ENCODE assay signal across 9 cellular contexts in genomic region chr17:36182176-36183000, GRCh38. TPM values are rescaled to one million over a fixed set of nuclear protein-coding genes. Genes with fewer than 3 reads are reported as not detected.
A peak's percentile ranks its signal among the peaks of the same experiment; 100 is the strongest.
DNase-seq lines count a peak whose midpoint lies in the region; ATAC-seq, FAIRE-seq and TF ChIP-seq lines count a peak whose summit lies in the region.
"Had no signal": no experiment of that assay in that cellular context is flagged by ENCODE, and none has a peak within 500 bp of the region (broad histone marks: within the 10 kb centered on the region; RNA-seq: fewer than 3 reads in every experiment).

No MANE protein-coding gene starts in this region.

- H3T11ph ChIP-seq in H9 (ENCODE audit: low read length) = no peak overlapping the region

- FAIRE-seq in K562 (lab: Jason Lieb, UNC) (no peak), kidney (lab: Jason Lieb, UNC) (no peak), small intestine (lab: Jason Lieb, UNC) (no peak)

- TF ChIP-seq CTCF in H9 (conservative IDR thresholded peaks at IDR 0.05) (no peak), K562 (IDR thresholded peaks at IDR 0.05 in 2 of 3, conservative IDR thresholded peaks at IDR 0.05 in 1 of 3; ENCODE audit: insufficient read depth in 2 of 3, low read depth in 1 of 3, low read length in 3 of 3) (no peak), kidney (IDR thresholded peaks at IDR 0.05; ENCODE audit: borderline replicate concordance, extremely low read depth, insufficient read depth) (no peak)

- no peak overlapping the region for H4K5ac ChIP-seq in H9 (ENCODE audit: insufficient read length, low read depth, low read length)

- no TSS peak for BruUV-seq in K562 (replicated peaks; lab: Mats Ljungman, UMichigan)

- H2AFZ ChIP-seq in H9 (ENCODE audit: low read length) (no peak overlapping the region), K562 (ENCODE audit: low read depth, low read length) (no peak overlapping the region)

- H3K27ac ChIP-seq in H9 (ENCODE audit: insufficient read length, low read depth, low read length) (no peak overlapping the region), K562 (ENCODE audit: extremely low read depth, low read depth, low read length) (no peak overlapping the region), kidney (ENCODE audit: low read depth in 2 of 2, low read length in 2 of 2) (no peak overlapping the region), small intestine (ENCODE audit: low read depth in 1 of 2, low read length in 1 of 2) (peak overlapping the region in 1 of 2 donors; percentile 74)

- no peak for TF ChIP-seq RAD21 in K562 (CRISPR knock-in tag; conservative IDR thresholded peaks at IDR 0.05 in 1 of 2, IDR thresholded peaks at IDR 0.05 in 1 of 2)

- no peak overlapping the region for H2BK12ac ChIP-seq in H9 (ENCODE audit: insufficient read length, low read depth, low read length)

- H3K18ac ChIP-seq in H9 (ENCODE audit: insufficient read length, low read depth, low read length) = peak overlapping the region; percentile 19

- H3K27ac Mint-ChIP-seq in H9 = peak overlapping the region in 1 of 3 experiments; percentile 63; a peak in 1 of 7 replicates

- no peak overlapping the region for H3K4ac ChIP-seq in H9 (ENCODE audit: low read depth, low read length)

- no peak for TF ChIP-seq EP300 in K562 (IDR thresholded peaks at IDR 0.05; ENCODE audit: low read length)

- H3K56ac ChIP-seq in H9 (ENCODE audit: insufficient read length, low read depth, low read length) = no peak overlapping the region

- no peak overlapping the region for H2AK5ac ChIP-seq in H9 (ENCODE audit: insufficient read length, low read length)

- H2BK15ac ChIP-seq in H9 (ENCODE audit: low read depth, low read length) = no peak overlapping the region

- H3K23me2 ChIP-seq in H9 (ENCODE audit: insufficient read length, low read depth, low read length, poor library complexity, severe bottlenecking) = peaks cover 15% of the 10 kb centered on the region

- H3K9me1 ChIP-seq in K562 (ENCODE audit: control insufficient read depth, insufficient read depth, low read length) = no peaks in the 10 kb centered on the region

- no peaks in the 10 kb centered on the region for H3K9me3 ChIP-seq in H9 (ENCODE audit: control insufficient read depth, low read depth, low read length)
- no peaks in the 10 kb centered on the region for H3K9me3 ChIP-seq in K562 (replicated peaks; ENCODE audit: control insufficient read depth, insufficient read depth, low read depth, low read length)
- H3K9me3 ChIP-seq in kidney (ENCODE audit: control insufficient read depth in 1 of 2, low read length in 2 of 2) = no peaks in the 10 kb centered on the region
- H3K9me3 ChIP-seq in small intestine (ENCODE audit: control insufficient read depth, low read depth) = no peaks in the 10 kb centered on the region

- peak; percentile 87 for DNase-seq in H9
- no peak for DNase-seq in K562 (ENCODE audit: extremely low read depth in 1 of 4, low spot score in 3 of 4)
- DNase-seq in kidney = peak; percentile 88
- DNase-seq in small intestine = no peak
- DNase-seq in NCI-H446 treated with DMSO at 0.1 percent for 48 hours (lab: John Stamatoyannopoulos, UW) = no peak
- DNase-seq in NCI-H510A treated with DMSO at 0.1 percent for 48 hours (lab: John Stamatoyannopoulos, UW) = no peak
- DNase-seq in activated CD4-positive, alpha-beta T cell treated with anti-CD3 and anti-CD28 coated beads for 4 hours = no peak
- DNase-seq: effector memory CD4-positive, alpha-beta T cell had no signal

- H3K4me1 Mint-ChIP-seq in H9 = peaks cover 4 to 9% of the 10 kb centered on the region in 2 experiments

- CTCF ChIA-PET in K562 (lab: Yijun Ruan, JAX; ENCODE audit: low intra/inter-chr PET ratio) = no interaction called here

- peak overlapping the region; percentile 72 to 84 for H3K4me3 Mint-ChIP-seq in H9

- ATAC-seq in K562 = no peak; the same call in 2 of the 3 replicates
- ATAC-seq in GM21367 (IDR thresholded peaks at IDR 0.05; ENCODE audit: unreplicated experiment) = no peak

- H3K79me2 ChIP-seq in H9 (ENCODE audit: insufficient read depth, low read length) (no peaks in the 10 kb centered on the region), K562 (ENCODE audit: control insufficient read depth, insufficient read depth, low read length) (no peaks in the 10 kb centered on the region)

- H3K4me3 ChIP-seq in K562 (no peak overlapping the region), kidney (ENCODE audit: low read length in 2 of 2) (no peak overlapping the region), small intestine (ENCODE audit: low read depth in 1 of 2, low read length in 2 of 2) (peak overlapping the region; percentile 56 to 66)

- H3K27me3 Mint-ChIP-seq in H9 (ENCODE audit: low read depth) = peaks cover 42% of the 10 kb centered on the region

- intact Hi-C loops in K562 (cut with micrococcal nuclease) = no loop called here
- intact Hi-C loops in kidney (cut with DNase I) = no loop called here

- in situ Hi-C loops in K562 (cut with MboI) = no loop called here

- WGBS in H9 (ENCODE audit: extremely low coverage, insufficient read length, low lambda C conversion rate) = no CpG with 5 or more reads among the region's 48 CpGs
- 17% methylated on average over 42 of the region's 48 CpGs for WGBS in K562 (ENCODE audit: insufficient coverage, low coverage, missing lambda C conversion rate)
- WGBS in small intestine, 3 donors = 30 to 35% (median 32%) methylated on average over 43 to 48 of the region's 48 CpGs

- no peak overlapping the region for H3K23ac ChIP-seq in H9 (ENCODE audit: insufficient read length, low read depth, low read length)

- no peak overlapping the region for H2BK20ac ChIP-seq in H9 (ENCODE audit: low read depth, low read length, poor library complexity, severe bottlenecking)

- no peak for TF ChIP-seq POLR2A in K562 (conservative IDR thresholded peaks at IDR 0.05)

- H3K36me3 Mint-ChIP-seq in H9 (ENCODE audit: insufficient read depth in 1 of 3, low read depth in 3 of 3) = peaks cover 0 to 3% (median 0%) of the 10 kb centered on the region in 3 experiments; a peak in 2 of 7 replicates

- no peak overlapping the region for H4K91ac ChIP-seq in H9 (ENCODE audit: insufficient read length, low read depth, low read length)

- no peaks in the 10 kb centered on the region; the same call in 1 of the 2 replicates for H3K4me1 ChIP-seq in H9 (ENCODE audit: insufficient read depth, low read length)
- peaks cover 0 to 14% of the 10 kb centered on the region in 2 experiments; a peak in 2 of 5 replicates for H3K4me1 ChIP-seq in K562 (replicated peaks in 1 of 2; ENCODE audit: control insufficient read depth in 2 of 2, insufficient read depth in 2 of 2, low read length in 2 of 2)
- peaks cover 0 to 4% of the 10 kb centered on the region in 2 donors for H3K4me1 ChIP-seq in kidney (ENCODE audit: control insufficient read depth in 1 of 2, insufficient read depth in 1 of 2, low read depth in 1 of 2, low read length in 2 of 2)
- H3K4me1 ChIP-seq in small intestine (ENCODE audit: control insufficient read depth in 2 of 2, insufficient read depth in 1 of 2, low read depth in 1 of 2, low read length in 1 of 2) = no peaks in the 10 kb centered on the region

- H3K9ac ChIP-seq in H9 (ENCODE audit: extremely low read depth, insufficient read length, low read length) = no peak overlapping the region
- no peak overlapping the region; a peak in 1 of 4 replicates for H3K9ac ChIP-seq in K562 (ENCODE audit: insufficient read depth in 1 of 2, low read depth in 2 of 2, low read length in 2 of 2)
- no peak overlapping the region for H3K9ac ChIP-seq in kidney (ENCODE audit: low read length in 2 of 2)

- H3K27me3 ChIP-seq in H9 (ENCODE audit: insufficient read depth, low read length) (peaks cover 9% of the 10 kb centered on the region; the same call in 1 of the 2 replicates), K562 (ENCODE audit: control insufficient read depth in 2 of 2, insufficient read depth in 2 of 2, low read length in 2 of 2) (peaks cover 7 to 35% of the 10 kb centered on the region in 2 experiments; a peak in 4 of 5 replicates), small intestine (ENCODE audit: control insufficient read depth in 2 of 2, insufficient read depth in 2 of 2, low read length in 2 of 2) (no peaks in the 10 kb centered on the region)

- H4K8ac ChIP-seq in H9 (replicated peaks; ENCODE audit: insufficient read length, low read depth, low read length) = no peak overlapping the region

- no peaks in the 10 kb centered on the region for H3K79me1 ChIP-seq in H9 (ENCODE audit: insufficient read depth, low read depth, low read length, poor library complexity, severe bottlenecking)

- H2BK5ac ChIP-seq in H9 (ENCODE audit: insufficient read length, low read length) = no peak overlapping the region

- H4K20me1 ChIP-seq in H9 (ENCODE audit: control insufficient read depth, insufficient read depth, insufficient read length) = no peaks in the 10 kb centered on the region
- H4K20me1 ChIP-seq in K562 (replicated peaks; ENCODE audit: control insufficient read depth, insufficient read depth, low read length) = peaks cover 7% of the 10 kb centered on the region; the same call in 1 of the 2 replicates

- H3K14ac ChIP-seq in H9 (ENCODE audit: insufficient read depth, low read length) = peak overlapping the region; percentile 0

- H3K4me2 ChIP-seq in H9 (ENCODE audit: insufficient read depth, insufficient read length, low read length) = peak overlapping the region; percentile 49
- no peak overlapping the region for H3K4me2 ChIP-seq in K562 (ENCODE audit: insufficient read depth, low read length)

- H3K36me3 ChIP-seq in K562 (ENCODE audit: control insufficient read depth, insufficient read depth, low read length) (no peaks in the 10 kb centered on the region), kidney (ENCODE audit: control insufficient read depth in 1 of 2, insufficient read depth in 2 of 2, low read length in 2 of 2) (no peaks in the 10 kb centered on the region), small intestine (ENCODE audit: control insufficient read depth in 2 of 2, insufficient read depth in 2 of 2, low read length in 2 of 2) (no peaks in the 10 kb centered on the region)

- no peak overlapping the region for H2BK120ac ChIP-seq in H9 (ENCODE audit: low read depth, low read length, poor library complexity, severe bottlenecking)

- H3K9me3 Mint-ChIP-seq in H9 = no peaks in the 10 kb centered on the region

- POLR2A ChIA-PET in K562 (lab: Yijun Ruan, JAX) = no interaction called here

RNA-seq across cellular contexts. Expression of gene TBC1D3B, which starts 6.0 kb away (rescaled TPM):
- total RNA-seq in H9 (2021) (5.5 and 8.8 TPM in 2 replicates), K562 (2014; rRNA removed) (not detected in 2 replicates), K562 (2014; rRNA removed; fragmentation: Illumina TruSeq; extraction: Trizol) (not detected in 2 replicates), K562 (2015; rRNA removed; fragmentation: Illumina TruSeq; extraction: Trizol) (0.29 and 0.83 TPM in 2 replicates), K562 (2021) (0.51 and 0.60 TPM in 2 replicates), kidney (7.7 TPM)
- 2.6 and 3.3 TPM in 2 replicates for total RNA-seq in K562 (2011; cell fraction: chromatin; rRNA removed; ENCODE audit: low replicate concordance)
- total RNA-seq in K562 (2011; cell fraction: nucleolus; rRNA removed) = 2.8 TPM in 1 of 2 replicates, not detected in the other
- 1.2 TPM in 1 of 2 replicates, not detected in the other for total RNA-seq in K562 (2011; cell fraction: nucleoplasm; rRNA removed)
- polyA plus RNA-seq in K562 (2011; rRNA removed) (not detected in 2 replicates), K562 (2014; fragmentation: Illumina TruSeq; extraction: Trizol) (not detected in 2 replicates), K562 (2014; fragmentation: Nextera tagmentation; extraction: Ambion mirVana) (not detected), K562 (2014; rRNA removed) (not detected in 2 replicates), kidney (ENCODE audit: insufficient read depth, low read depth, low replicate concordance) (1.3 TPM), small intestine (1 to 10 TPM; 1.8 to 6.5 (median 3.1) TPM)
- not detected in 2 replicates for polyA plus RNA-seq in K562 (2011; cell fraction: cytosol; rRNA removed)
- polyA plus RNA-seq in K562 (2011; cell fraction: nucleus; rRNA removed) = 1.2 and 2.8 TPM in 2 replicates
- 0.33 and 1.3 TPM in 2 replicates for polyA plus RNA-seq in K562 (2012)
- polyA minus RNA-seq in K562 (2011; rRNA and poly(A)+ RNA removed) = not detected in 2 replicates
- not detected in 2 replicates for polyA minus RNA-seq in K562 (2011; cell fraction: cytosol; rRNA and poly(A)+ RNA removed)
- not detected in 2 replicates for polyA minus RNA-seq in K562 (2011; cell fraction: nucleus; rRNA and poly(A)+ RNA removed)

RNA-seq across cellular contexts. Expression of gene CCL3L1, which starts 14.2 kb away (rescaled TPM):
- total RNA-seq in H9 (2021) (0.29 TPM in 1 of 2 replicates, not detected in the other), K562 (2014; rRNA removed) (not detected in 2 replicates), K562 (2014; rRNA removed; fragmentation: Illumina TruSeq; extraction: Trizol) (not detected in 2 replicates), K562 (2015; rRNA removed; fragmentation: Illumina TruSeq; extraction: Trizol) (0.18 TPM in 1 of 2 replicates, not detected in the other), K562 (2021) (0.25 and 0.31 TPM in 2 replicates), kidney (0.38 TPM)
- not detected in 2 replicates for total RNA-seq in K562 (2011; cell fraction: chromatin; rRNA removed; ENCODE audit: low replicate concordance)
- total RNA-seq in K562 (2011; cell fraction: nucleolus; rRNA removed) = not detected in 2 replicates
- not detected in 2 replicates for total RNA-seq in K562 (2011; cell fraction: nucleoplasm; rRNA removed)
- polyA plus RNA-seq in K562 (2011; rRNA removed) (not detected in 2 replicates), K562 (2014; fragmentation: Illumina TruSeq; extraction: Trizol) (not detected in 2 replicates), K562 (2014; fragmentation: Nextera tagmentation; extraction: Ambion mirVana) (under 1 TPM in 1 of 2 experiments, not detected in 1; 0.10 TPM), K562 (2014; rRNA removed) (not detected in 2 replicates), kidney (ENCODE audit: insufficient read depth, low read depth, low replicate concordance) (1.2 TPM), small intestine (1 to 10 TPM in 1 of 3 donors, under 1 TPM in 1, not detected in 1; 0.15 to 1.9 TPM)
- polyA plus RNA-seq in K562 (2011; cell fraction: cytosol; rRNA removed) = not detected in 2 replicates
- polyA plus RNA-seq in K562 (2011; cell fraction: nucleus; rRNA removed) = not detected in 2 replicates
- polyA plus RNA-seq in K562 (2012) = 0.23 and 0.30 TPM in 2 replicates
- polyA minus RNA-seq in K562 (2011; rRNA and poly(A)+ RNA removed) = not detected in 2 replicates
- not detected in 2 replicates for polyA minus RNA-seq in K562 (2011; cell fraction: cytosol; rRNA and poly(A)+ RNA removed)
- polyA minus RNA-seq in K562 (2011; cell fraction: nucleus; rRNA and poly(A)+ RNA removed) = not detected in 2 replicates

RNA-seq across cellular contexts. Expression of gene CCL4L2, which starts 28.5 kb away (rescaled TPM):
- total RNA-seq in H9 (2021) = not detected in 2 replicates
- total RNA-seq in K562 (2011; cell fraction: chromatin; rRNA removed; ENCODE audit: low replicate concordance) = not detected in 2 replicates
- total RNA-seq in K562 (2011; cell fraction: nucleolus; rRNA removed) = not detected in 2 replicates
- total RNA-seq in K562 (2011; cell fraction: nucleoplasm; rRNA removed) = not detected in 2 replicates
- total RNA-seq in K562 (2014; rRNA removed) = not detected in 2 replicates
- total RNA-seq in K562 (2014; rRNA removed; fragmentation: Illumina TruSeq; extraction: Trizol) = not detected in 2 replicates
- total RNA-seq in K562 (2015; rRNA removed; fragmentation: Illumina TruSeq; extraction: Trizol) = not detected in 2 replicates
- 0.38 and 0.42 TPM in 2 replicates for total RNA-seq in K562 (2021)
- polyA plus RNA-seq in K562 (2011; rRNA removed) = not detected in 2 replicates
- polyA plus RNA-seq in K562 (2011; cell fraction: cytosol; rRNA removed) = not detected in 2 replicates
- not detected in 2 replicates for polyA plus RNA-seq in K562 (2011; cell fraction: nucleus; rRNA removed)
- polyA plus RNA-seq in K562 (2012) = 0.17 TPM in 1 of 2 replicates, not detected in the other
- not detected in 2 replicates for polyA plus RNA-seq in K562 (2014; fragmentation: Illumina TruSeq; extraction: Trizol)
- polyA plus RNA-seq in K562 (2014; fragmentation: Nextera tagmentation; extraction: Ambion mirVana) = under 1 TPM; 0.11 to 0.51 TPM
- polyA plus RNA-seq in K562 (2014; rRNA removed) = 0.51 TPM in 1 of 2 replicates, not detected in the other
- not detected in 2 replicates for polyA minus RNA-seq in K562 (2011; rRNA and poly(A)+ RNA removed)
- not detected in 2 replicates for polyA minus RNA-seq in K562 (2011; cell fraction: cytosol; rRNA and poly(A)+ RNA removed)
- polyA minus RNA-seq in K562 (2011; cell fraction: nucleus; rRNA and poly(A)+ RNA removed) = not detected in 2 replicates
- 1.6 TPM for total RNA-seq in kidney
- polyA plus RNA-seq in kidney (ENCODE audit: insufficient read depth, low read depth, low replicate concordance) = 3.4 TPM
- 1 to 10 TPM in 1 of 3 donors, under 1 TPM in 1, not detected in 1; 0.43 to 5.9 TPM for polyA plus RNA-seq in small intestine

Comparison
In these comparisons a context has a peak if more than half of its experiments do, and no peak if none do; other contexts are left out.
1. DNase-seq: peak in H9 (single experiment) and kidney (single experiment); none in K562 (0 of 4), small intestine (single experiment), NCI-H446 treated with DMSO at 0.1 percent for 48 hours (single experiment), NCI-H510A treated with DMSO at 0.1 percent for 48 hours (single experiment) and activated CD4-positive, alpha-beta T cell treated with anti-CD3 and anti-CD28 coated beads for 4 hours (0 of 2).
2. H3K4me3 ChIP-seq: peak in small intestine (2 of 2); none in K562 (single experiment) and kidney (0 of 2).